ENCODE assay signal across 14 cellular contexts in the genomic region with DNA sequence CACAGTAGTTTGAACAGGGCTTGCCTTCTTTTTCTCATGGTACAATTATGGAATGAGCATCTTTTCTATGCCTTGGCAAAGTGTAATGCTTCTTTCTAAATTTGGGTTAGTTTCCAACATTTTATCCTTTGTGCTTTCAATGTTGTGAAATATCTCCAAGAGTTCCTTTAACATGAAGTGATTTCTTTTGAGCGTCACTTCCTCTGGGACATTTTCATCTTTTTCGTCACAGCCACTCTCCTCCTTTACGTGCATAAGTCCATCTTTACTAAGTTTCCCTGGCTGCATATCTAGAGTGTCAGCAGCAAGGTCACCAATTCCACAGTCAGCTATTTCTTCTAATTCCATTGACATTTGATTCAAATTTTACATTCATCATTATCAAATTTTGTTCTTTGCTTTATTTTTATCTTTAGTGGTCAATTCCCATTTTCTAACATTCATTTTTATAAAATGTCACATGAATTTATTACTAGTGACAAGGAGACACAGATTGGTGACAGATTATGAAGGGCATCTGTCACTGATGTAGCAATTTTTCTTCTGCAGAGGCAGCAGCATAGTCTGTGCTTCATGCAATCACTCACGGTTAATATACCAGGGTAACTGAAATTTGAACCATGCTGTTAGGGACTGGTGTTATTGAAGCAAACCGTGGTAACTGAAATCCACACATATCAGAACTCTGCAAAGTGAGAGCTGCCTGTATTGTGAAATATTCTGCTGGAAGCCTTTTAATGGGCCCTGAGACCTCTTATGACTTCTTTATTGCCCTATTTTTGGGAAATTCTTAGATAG.
DNase-seq lines count a peak whose midpoint lies in the region; TF ChIP-seq lines count a peak whose summit lies in the region.
"Had no signal": no experiment of that assay in that cellular context is flagged by ENCODE, and none has a peak within 500 bp of the region (broad histone marks: within the 10 kb centered on the region; RNA-seq: fewer than 3 reads in every experiment).

No MANE protein-coding gene starts in this region.

- H3K4me3 ChIP-seq in fibroblast of lung (replicated peaks in 1 of 4; ENCODE audit: control extremely low read depth in 1 of 4, insufficient read depth in 1 of 4, low read depth in 3 of 4, low read length in 4 of 4), result no peak overlapping the region
- no peak overlapping the region for H3K4me3 ChIP-seq in osteoblast (ENCODE audit: insufficient read depth, low read length)
- H3K4me3 ChIP-seq: BLaER1 treated with 17β-estradiol and CSF1 and Interleukin-3, amounts not matched to agents 10 nM and 100 nM; cardiac muscle cell; prostate gland; SJSA1; tibial artery had no signal

- H3K27me3 Mint-ChIP-seq in CD14-positive monocyte (ENCODE audit: low read depth in 3 of 3), result no peaks in the 10 kb centered on the region

- peaks cover 0 to 5% (median 0%) of the 10 kb centered on the region in 7 donors for H3K9me3 Mint-ChIP-seq in CD14-positive monocyte

- TF ChIP-seq CTCF in CD14-positive monocyte (IDR thresholded peaks at IDR 0.05), result no peak
- no peak for TF ChIP-seq CTCF in fibroblast of lung (conservative IDR thresholded peaks at IDR 0.05 in 1 of 2, IDR thresholded peaks at IDR 0.05 in 1 of 2; ENCODE audit: low read depth in 1 of 2, low read length in 2 of 2)
- TF ChIP-seq CTCF in osteoblast (IDR thresholded peaks at IDR 0.05; ENCODE audit: extremely low read depth, low read depth, low read length), result no peak

- no peak overlapping the region for H3K9ac ChIP-seq in fibroblast of lung (ENCODE audit: insufficient read depth, low read length)

- no peak overlapping the region for H2AFZ ChIP-seq in fibroblast of lung (ENCODE audit: low read length)
- no peak overlapping the region for H2AFZ ChIP-seq in osteoblast (ENCODE audit: low read length)

- H3K27me3 ChIP-seq in fibroblast of lung (ENCODE audit: control insufficient read depth, insufficient read depth, low read length) (no peaks in the 10 kb centered on the region), osteoblast (ENCODE audit: insufficient read depth, low read length) (no peaks in the 10 kb centered on the region)
- H3K27me3 ChIP-seq: BLaER1 treated with 17β-estradiol and CSF1 and Interleukin-3, amounts not matched to agents 10 nM and 100 nM; cardiac muscle cell; SJSA1; tibial artery had no signal

- peak overlapping the region; percentile 1 for H3K27ac ChIP-seq in fibroblast of lung (ENCODE audit: insufficient read depth, low read length)
- peak overlapping the region; percentile 60 for H3K27ac ChIP-seq in osteoblast (ENCODE audit: low read depth, low read length)
- H3K27ac ChIP-seq: cardiac muscle cell, prostate gland, SJSA1, tibial artery had no signal

- H3K36me3 ChIP-seq in fibroblast of lung (ENCODE audit: control insufficient read depth, insufficient read depth, low read length) (no peaks in the 10 kb centered on the region), osteoblast (ENCODE audit: insufficient read depth, low read length) (no peaks in the 10 kb centered on the region)
- H3K36me3 ChIP-seq: BLaER1 treated with 17β-estradiol and CSF1 and Interleukin-3, amounts not matched to agents 10 nM and 100 nM; cardiac muscle cell; prostate gland; SJSA1; tibial artery had no signal

- H3K9me3 ChIP-seq in fibroblast of lung (ENCODE audit: control insufficient read depth, insufficient read depth, low read depth, low read length), result no peaks in the 10 kb centered on the region
- H3K9me3 ChIP-seq in osteoblast (ENCODE audit: low read depth, low read length), result no peaks in the 10 kb centered on the region
- H3K9me3 ChIP-seq: prostate gland, SJSA1, tibial artery had no signal

- H3K27ac Mint-ChIP-seq in CD14-positive monocyte, result peak overlapping the region; percentile 78 to 94 (median 91)

- no peaks in the 10 kb centered on the region for H3K79me2 ChIP-seq in fibroblast of lung (ENCODE audit: control insufficient read depth, insufficient read depth, low read length)
- no peaks in the 10 kb centered on the region for H3K79me2 ChIP-seq in osteoblast (ENCODE audit: insufficient read depth, low read length)

- H3K4me1 ChIP-seq in fibroblast of lung (ENCODE audit: control insufficient read depth, extremely low read depth, insufficient read depth, low read length) (peaks cover 2% of the 10 kb centered on the region), osteoblast (ENCODE audit: insufficient read depth, low read length) (peaks cover 26% of the 10 kb centered on the region)

- H4K20me1 ChIP-seq in fibroblast of lung (ENCODE audit: control insufficient read depth, extremely low read depth, insufficient read depth, low read length) (no peaks in the 10 kb centered on the region), osteoblast (ENCODE audit: insufficient read depth, low read length) (no peaks in the 10 kb centered on the region)
- H4K20me1 ChIP-seq: BLaER1 treated with 17β-estradiol and CSF1 and Interleukin-3, amounts not matched to agents 10 nM and 100 nM had no signal

- no peak overlapping the region for H3K4me2 ChIP-seq in fibroblast of lung (ENCODE audit: extremely low read depth, insufficient read depth, low read length)
- H3K4me2 ChIP-seq in osteoblast (ENCODE audit: insufficient read depth, low read length), result no peak overlapping the region

- no peak overlapping the region for H3K4me3 Mint-ChIP-seq in CD14-positive monocyte

- intact Hi-C loops in CD14-positive monocyte (cut with micrococcal nuclease), result no loop called here

- DNase-seq in CD14-positive monocyte (ENCODE audit: low spot score) (no peak), NCI-H2171 (lab: John Stamatoyannopoulos, UW) (peak; percentile 62), fibroblast of lung (ENCODE audit: low read depth in 2 of 2) (peak in 1 of 2 donors; percentile 79), osteoblast (ENCODE audit: insufficient read length, low spot score, missing footprints) (no peak), superior temporal gyrus (ENCODE audit: extremely low spot score) (no peak), hippocampal formation (lab: John Stamatoyannopoulos, UW) (no peak), NCI-H774 (lab: John Stamatoyannopoulos, UW) (no peak)
- DNase-seq in activated naive CD4-positive, alpha-beta T cell treated with Interleukin-2 at 50 U/mL for 16 hours, result no peak
- DNase-seq: activated CD4-positive, alpha-beta T cell treated with anti-CD3 and anti-CD28 coated beads for 1 hour; tibial artery had no signal

- peaks cover 0 to 4% of the 10 kb centered on the region in 2 donors for H3K36me3 Mint-ChIP-seq in CD14-positive monocyte

- peaks cover 22% of the 10 kb centered on the region for H3K4me1 Mint-ChIP-seq in CD14-positive monocyte
